ENCODE assay signal across 21 cellular contexts in the genomic region with DNA sequence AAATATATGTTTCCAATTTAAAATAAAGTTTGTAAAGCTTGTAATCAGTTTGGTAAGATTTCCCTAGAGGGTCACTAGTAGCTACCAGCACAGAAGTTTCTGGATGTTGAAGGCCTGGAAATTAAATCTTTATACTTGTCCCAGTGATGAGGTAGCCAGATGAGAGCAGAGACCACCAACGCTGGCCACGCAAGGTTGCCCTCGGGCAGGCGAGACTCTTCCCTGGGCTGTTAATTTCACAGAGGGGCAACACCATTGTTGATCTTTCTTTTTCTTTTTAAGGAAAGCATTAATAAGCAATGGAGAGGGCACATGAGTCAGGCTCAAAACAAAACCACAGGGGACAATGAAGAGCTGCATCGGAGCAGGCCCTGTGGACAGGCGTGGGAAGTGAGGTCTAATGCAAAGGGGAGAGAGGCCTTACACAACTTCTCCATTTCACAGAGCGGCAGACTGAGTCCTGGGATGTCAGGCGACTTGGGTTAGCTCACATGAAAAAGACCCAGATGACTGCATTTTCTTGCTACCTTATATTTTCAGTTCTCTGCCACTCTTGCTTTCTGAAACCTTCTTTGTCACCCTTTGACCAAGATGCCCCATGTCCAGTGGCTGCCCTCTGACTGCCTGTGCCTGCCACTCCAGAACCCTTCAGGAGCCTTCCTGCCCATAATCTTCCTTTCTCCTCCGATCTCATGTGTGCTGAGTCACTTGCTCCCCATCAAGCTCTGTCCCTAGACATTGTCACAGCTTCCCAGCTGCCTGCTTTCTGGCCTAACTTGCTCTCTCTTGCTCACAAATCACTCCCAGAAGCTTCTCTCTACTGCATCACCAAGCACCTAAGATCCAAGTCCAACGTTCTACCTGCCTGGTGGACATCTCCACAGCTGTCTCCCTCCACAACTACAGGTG.
DNase-seq lines count a peak whose midpoint lies in the region; ATAC-seq, FAIRE-seq and TF ChIP-seq lines count a peak whose summit lies in the region.
"Had no signal": no experiment of that assay in that cellular context is flagged by ENCODE, and none has a peak within 500 bp of the region (broad histone marks: within the 10 kb centered on the region; RNA-seq: fewer than 3 reads in every experiment).

No MANE protein-coding gene starts in this region.

- no peaks in the 10 kb centered on the region for H4K20me1 ChIP-seq in K562 (replicated peaks; ENCODE audit: control insufficient read depth, insufficient read depth, low read length)

- H3K9me3 Mint-ChIP-seq in activated naive CD8-positive, alpha-beta T cell treated with anti-CD3 and anti-CD28 coated beads, Interleukin-2, amount 50 U/mL, for 24 hours: no peaks in the 10 kb centered on the region
- H3K9me3 Mint-ChIP-seq in activated naive CD8-positive, alpha-beta T cell treated with anti-CD3 and anti-CD28 coated beads for 36 hours: no peaks in the 10 kb centered on the region
- H3K9me3 Mint-ChIP-seq in type B pancreatic cell: no peaks in the 10 kb centered on the region
- H3K9me3 Mint-ChIP-seq: IgD-negative memory B cell had no signal

- no peaks in the 10 kb centered on the region for H3K9me1 ChIP-seq in K562 (ENCODE audit: control insufficient read depth, insufficient read depth, low read length)

- H3K27me3 ChIP-seq in K562 (ENCODE audit: control insufficient read depth in 2 of 2, insufficient read depth in 2 of 2, low read length in 2 of 2): no peaks in the 10 kb centered on the region
- H3K27me3 ChIP-seq: BE2C, left lung had no signal

- no peak overlapping the region for H3K27ac Mint-ChIP-seq in activated naive CD8-positive, alpha-beta T cell treated with anti-CD3 and anti-CD28 coated beads, Interleukin-2, amount 50 U/mL, for 24 hours
- H3K27ac Mint-ChIP-seq in activated naive CD8-positive, alpha-beta T cell treated with anti-CD3 and anti-CD28 coated beads for 36 hours: no peak overlapping the region
- no peak overlapping the region for H3K27ac Mint-ChIP-seq in type B pancreatic cell
- H3K27ac Mint-ChIP-seq: IgD-negative memory B cell had no signal

- TF ChIP-seq CTCF in K562 (IDR thresholded peaks at IDR 0.05 in 2 of 3, conservative IDR thresholded peaks at IDR 0.05 in 1 of 3; ENCODE audit: insufficient read depth in 2 of 3, low read depth in 1 of 3, low read length in 3 of 3): no peak
- no peak for TF ChIP-seq CTCF in type B pancreatic cell (conservative IDR thresholded peaks at IDR 0.05)

- H3K36me3 ChIP-seq in K562 (ENCODE audit: control insufficient read depth, insufficient read depth, low read length): no peaks in the 10 kb centered on the region
- H3K36me3 ChIP-seq: BE2C, left lung had no signal

- no peak for DNase-seq in activated naive CD8-positive, alpha-beta T cell treated with anti-CD3 and anti-CD28 coated beads, Interleukin-2, amount 50 U/mL, for 24 hours
- DNase-seq in activated naive CD8-positive, alpha-beta T cell treated with anti-CD3 and anti-CD28 coated beads for 36 hours: no peak
- DNase-seq in K562 (ENCODE audit: extremely low read depth in 1 of 4, low spot score in 3 of 4) (peak in 1 of 4 experiments; percentile 35), left lobe of liver (ENCODE audit: low spot score) (peak; percentile 15), type B pancreatic cell (ENCODE audit: extremely low spot score, unreplicated experiment) (peak; percentile 32), NCI-H82 (lab: John Stamatoyannopoulos, UW) (no peak), NOMO-1 treated with dmso at 0.1 percent for 144 hours (lab: John Stamatoyannopoulos, UW; ENCODE audit: unreplicated experiment) (no peak)
- DNase-seq: activated CD4-positive, alpha-beta T cell treated with anti-CD3 and anti-CD28 coated beads, Interleukin-2, amount 50 U/mL, for 4 hours; activated T-cell treated with anti-CD3 and anti-CD28 coated beads for 4 hours; amniotic stem cell; BE2C; cerebellar nuclear complex; COR-L47; effector memory CD4-positive, alpha-beta T cell; left lung; MM.1S; NCI-H187; stimulated activated CD4-positive, alpha-beta T cell treated with anti-CD3 and anti-CD28 coated beads, Interleukin-15, amount 100 ng/mL, for 24 hours had no signal

- no peak overlapping the region; the same call in 1 of the 2 replicates for H3K4me2 ChIP-seq in K562 (ENCODE audit: insufficient read depth, low read length)

- no peak for TF ChIP-seq POLR2A in K562 (conservative IDR thresholded peaks at IDR 0.05)

- intact Hi-C loops in K562 (cut with micrococcal nuclease): no loop called here

- no peaks in the 10 kb centered on the region for H3K4me1 Mint-ChIP-seq in activated naive CD8-positive, alpha-beta T cell treated with anti-CD3 and anti-CD28 coated beads, Interleukin-2, amount 50 U/mL, for 24 hours
- peaks cover 3% of the 10 kb centered on the region for H3K4me1 Mint-ChIP-seq in activated naive CD8-positive, alpha-beta T cell treated with anti-CD3 and anti-CD28 coated beads for 36 hours
- H3K4me1 Mint-ChIP-seq in type B pancreatic cell (ENCODE audit: unreplicated experiment): no peaks in the 10 kb centered on the region
- H3K4me1 Mint-ChIP-seq: IgD-negative memory B cell had no signal

- H3K79me2 ChIP-seq in K562 (ENCODE audit: control insufficient read depth, insufficient read depth, low read length): no peaks in the 10 kb centered on the region

- peak overlapping the region; percentile 37; the same call in 1 of the 2 replicates for H2AFZ ChIP-seq in K562 (ENCODE audit: low read depth, low read length)

- peaks cover 2 to 44% of the 10 kb centered on the region in 2 experiments; a peak in 4 of 5 replicates for H3K4me1 ChIP-seq in K562 (replicated peaks in 1 of 2; ENCODE audit: control insufficient read depth in 2 of 2, insufficient read depth in 2 of 2, low read length in 2 of 2)
- H3K4me1 ChIP-seq: BE2C, left lung had no signal

- H3K36me3 Mint-ChIP-seq in activated naive CD8-positive, alpha-beta T cell treated with anti-CD3 and anti-CD28 coated beads, Interleukin-2, amount 50 U/mL, for 24 hours (ENCODE audit: low read depth): no peaks in the 10 kb centered on the region
- no peaks in the 10 kb centered on the region for H3K36me3 Mint-ChIP-seq in activated naive CD8-positive, alpha-beta T cell treated with anti-CD3 and anti-CD28 coated beads for 36 hours
- H3K36me3 Mint-ChIP-seq in type B pancreatic cell: no peaks in the 10 kb centered on the region
- H3K36me3 Mint-ChIP-seq: IgD-negative memory B cell had no signal

- no peaks in the 10 kb centered on the region for H3K9me3 ChIP-seq in K562 (replicated peaks; ENCODE audit: control insufficient read depth, insufficient read depth, low read depth, low read length)
- H3K9me3 ChIP-seq: BE2C, left lung had no signal

- H3K27me3 Mint-ChIP-seq in activated naive CD8-positive, alpha-beta T cell treated with anti-CD3 and anti-CD28 coated beads, Interleukin-2, amount 50 U/mL, for 24 hours: peaks cover 7% of the 10 kb centered on the region
- peaks cover 8% of the 10 kb centered on the region for H3K27me3 Mint-ChIP-seq in activated naive CD8-positive, alpha-beta T cell treated with anti-CD3 and anti-CD28 coated beads for 36 hours
- peaks cover 13% of the 10 kb centered on the region for H3K27me3 Mint-ChIP-seq in type B pancreatic cell

- 45% methylated on average over 10 of the region's 10 CpGs for WGBS in K562 (ENCODE audit: insufficient coverage, low coverage, missing lambda C conversion rate)

- CTCF ChIA-PET in K562 (lab: Yijun Ruan, JAX; ENCODE audit: low intra/inter-chr PET ratio): no interaction called here

- ATAC-seq in activated naive CD8-positive, alpha-beta T cell treated with anti-CD3 and anti-CD28 coated beads, Interleukin-2, amount 50 U/mL, for 24 hours: peak; percentile 39
- ATAC-seq in K562: no peak; the same call in 2 of the 3 replicates
- no peak for ATAC-seq in left lobe of liver
- no peak for ATAC-seq in HG03039 (IDR thresholded peaks at IDR 0.05; ENCODE audit: unreplicated experiment)
- ATAC-seq: left lung, Panc1 had no signal

- in situ Hi-C loops in K562 (cut with MboI): no loop called here

- no peak for TF ChIP-seq RAD21 in K562 (CRISPR knock-in tag; conservative IDR thresholded peaks at IDR 0.05 in 1 of 2, IDR thresholded peaks at IDR 0.05 in 1 of 2)

- POLR2A ChIA-PET in K562 (lab: Yijun Ruan, JAX): interaction anchor here (0.6 to 2.1 kb wide), 4 partner anchors 9 to 274 kb away, joined by 3 to 4 read pairs (median 3); no protein-coding TSS in a partner anchor

- no peak for TF ChIP-seq EP300 in K562 (IDR thresholded peaks at IDR 0.05; ENCODE audit: low read length)

- no TSS peak for BruUV-seq in K562 (replicated peaks; lab: Mats Ljungman, UMichigan)

- H3K4me3 ChIP-seq in K562: no peak overlapping the region
- H3K4me3 ChIP-seq: left lung had no signal

- H3K4me3 Mint-ChIP-seq in activated naive CD8-positive, alpha-beta T cell treated with anti-CD3 and anti-CD28 coated beads, Interleukin-2, amount 50 U/mL, for 24 hours: no peak overlapping the region
- no peak overlapping the region for H3K4me3 Mint-ChIP-seq in activated naive CD8-positive, alpha-beta T cell treated with anti-CD3 and anti-CD28 coated beads for 36 hours
- H3K4me3 Mint-ChIP-seq in type B pancreatic cell: no peak overlapping the region
- H3K4me3 Mint-ChIP-seq: IgD-negative memory B cell had no signal

- peak; percentile 44 for FAIRE-seq in K562 (lab: Jason Lieb, UNC)

- no peak overlapping the region; a peak in 1 of 4 replicates for H3K9ac ChIP-seq in K562 (ENCODE audit: insufficient read depth in 1 of 2, low read depth in 2 of 2, low read length in 2 of 2)

- H3K27ac ChIP-seq in K562 (ENCODE audit: extremely low read depth, low read depth, low read length): no peak overlapping the region
- H3K27ac ChIP-seq: left lung had no signal

TF ChIP-seq in K562, 482 proteins besides CTCF, POLR2A, EP300 and RAD21 (continues in another document):
- TF ChIP-seq OTX1 (CRISPR knock-in tag; IDR thresholded peaks at IDR 0.05) (no peak), KAT7 (CRISPR knock-in tag; IDR thresholded peaks at IDR 0.05; ENCODE audit: borderline replicate concordance) (no peak), DPF2 (IDR thresholded peaks at IDR 0.05) (no peak), KDM1A (IDR thresholded peaks at IDR 0.05) (0 out of 4 replicates have a peak, but pooled peaks of 1 of the 2 experiments have one; percentile 21), NFE2 (IDR thresholded peaks at IDR 0.05; ENCODE audit: low read depth) (peak; percentile 79), ZNF140 (CRISPR knock-in tag; IDR thresholded peaks at IDR 0.05) (no peak), HOXB6 (CRISPR knock-in tag; IDR thresholded peaks at IDR 0.05; ENCODE audit: borderline replicate concordance) (no peak), ZNF551 (CRISPR knock-in tag; IDR thresholded peaks at IDR 0.05) (no peak), MAFF (IDR thresholded peaks at IDR 0.05; ENCODE audit: low read length) (peak; percentile 30; the same call in 1 of the 2 replicates), JUND (IDR thresholded peaks at IDR 0.05; ENCODE audit: borderline replicate concordance, low read depth, low read length) (no peak), JUND (tag; IDR thresholded peaks at IDR 0.05; ENCODE audit: borderline replicate concordance, low read depth, low read length) (peak; percentile 26; the same call in 2 of the 3 replicates), SMARCA5 (IDR thresholded peaks at IDR 0.05) (0 out of 2 replicates have a peak, but pooled peaks have one; percentile 21), C11orf30 (IDR thresholded peaks at IDR 0.05; ENCODE audit: low read depth) (peak; percentile 76), RBBP5 (IDR thresholded peaks at IDR 0.05; ENCODE audit: borderline replicate concordance, insufficient read depth, low read length, poor library complexity, severe bottlenecking) (no peak)

Comparison
In these comparisons a context has a peak if more than half of its experiments do, and no peak if none do; other contexts are left out.
1. DNase-seq: peak in left lobe of liver (single experiment) and type B pancreatic cell (single experiment); none in activated naive CD8-positive, alpha-beta T cell treated with anti-CD3 and anti-CD28 coated beads, Interleukin-2, amount 50 U/mL, for 24 hours (single experiment), activated naive CD8-positive, alpha-beta T cell treated with anti-CD3 and anti-CD28 coated beads for 36 hours (single experiment), NCI-H82 (single experiment) and NOMO-1 treated with dmso at 0.1 percent for 144 hours (single experiment).